35 cellular contexts compared by ENCODE assay signal in genomic region chr11:110119317-110119716, GRCh38.
"Had no signal": no experiment of that assay in that cellular context is flagged by ENCODE, and none has a peak within 500 bp of the region (broad histone marks: within the 10 kb centered on the region; RNA-seq: fewer than 3 reads in every experiment).

No MANE protein-coding gene starts in this region.

- H3K9me3 Mint-ChIP-seq: activated CD4-positive, alpha-beta memory T cell treated with anti-CD3 and anti-CD28 coated beads for 36 hours; activated CD4-positive, alpha-beta T cell treated with anti-CD3 and anti-CD28 coated beads, Interleukin-2, amount 10 ng/mL, durations not matched to agents 24 days and 14 days; activated naive CD4-positive, alpha-beta T cell treated with anti-CD3 and anti-CD28 coated beads, Interleukin-2, amount 10 ng/mL, durations not matched to agents 7 days and 5 days; activated naive CD4-positive, alpha-beta T cell treated with anti-CD3 and anti-CD28 coated beads, Interleukin-2, amount 50 U/mL, for 72 hours; activated naive CD8-positive, alpha-beta T cell treated with anti-CD3 and anti-CD28 coated beads, Interleukin-2, amount 10 ng/mL, durations not matched to agents 7 days and 5 days; activated T-helper 1 cell treated with anti-CD3 and anti-CD28 coated beads, Interleukin-12 subunit alpha, Interleukin-12 subunit beta, Interleukin-2, Interleukin-4 antibody, amounts not matched to agents 30 ng/mL and 10 ng/mL and 1 ng/mL, durations not matched to agents 14 hours and 24 hours and 36 hours; effector memory CD8-positive, alpha-beta T cell; T-helper 2 cell treated with Interferon-gamma antibody and Interleukin-4, amounts not matched to agents 5 μg/mL and 100 μg/mL, for 36 hours had no signal

- H3K27me3 Mint-ChIP-seq: brain had no signal

- ATAC-seq: activated CD4-positive, alpha-beta T cell treated with anti-CD3 and anti-CD28 coated beads for 36 hours; activated CD8-positive, alpha-beta memory T cell treated with anti-CD3 and anti-CD28 coated beads, Interleukin-2, amount 10 ng/mL, durations not matched to agents 7 days and 5 days; activated CD8-positive, alpha-beta T cell treated with anti-CD3 and anti-CD28 coated beads, Interleukin-2, amount 10 ng/mL, durations not matched to agents 7 days and 5 days; activated naive CD4-positive, alpha-beta T cell treated with anti-CD3 and anti-CD28 coated beads, Interleukin-2, amount 50 U/mL, for 72 hours; effector memory CD8-positive, alpha-beta T cell; foreskin keratinocyte; gastrocnemius medialis; heart left ventricle; T-helper 17 cell had no signal

- H3K4me3 Mint-ChIP-seq: activated CD4-positive, alpha-beta memory T cell treated with anti-CD3 and anti-CD28 coated beads for 36 hours; activated CD4-positive, alpha-beta T cell treated with anti-CD3 and anti-CD28 coated beads for 36 hours; activated CD4-positive, alpha-beta T cell treated with anti-CD3 and anti-CD28 coated beads, Interleukin-2, amount 10 ng/mL, durations not matched to agents 24 days and 14 days; activated CD8-positive, alpha-beta memory T cell treated with anti-CD3 and anti-CD28 coated beads, Interleukin-2, amount 10 ng/mL, durations not matched to agents 7 days and 5 days; activated CD8-positive, alpha-beta T cell treated with anti-CD3 and anti-CD28 coated beads, Interleukin-2, amount 10 ng/mL, durations not matched to agents 7 days and 5 days; activated naive CD4-positive, alpha-beta T cell treated with anti-CD3 and anti-CD28 coated beads, Interleukin-2, amount 10 ng/mL, durations not matched to agents 7 days and 5 days; activated naive CD8-positive, alpha-beta T cell treated with anti-CD3 and anti-CD28 coated beads, Interleukin-2, amount 10 ng/mL, durations not matched to agents 7 days and 5 days; activated T-helper 1 cell treated with anti-CD3 and anti-CD28 coated beads, Interleukin-12 subunit alpha, Interleukin-12 subunit beta, Interleukin-2, Interleukin-4 antibody, amounts not matched to agents 30 ng/mL and 10 ng/mL and 1 ng/mL, durations not matched to agents 14 hours and 24 hours and 36 hours; brain; effector memory CD8-positive, alpha-beta T cell; T-helper 17 cell; T-helper 2 cell treated with Interferon-gamma antibody and Interleukin-4, amounts not matched to agents 5 μg/mL and 100 μg/mL, for 36 hours had no signal

- FAIRE-seq: colon had no signal

- H3K9me3 ChIP-seq: ascending aorta, esophagus muscularis mucosa, gastrocnemius medialis, heart left ventricle had no signal

- H3K27ac Mint-ChIP-seq: activated CD4-positive, alpha-beta memory T cell treated with anti-CD3 and anti-CD28 coated beads for 36 hours; activated CD4-positive, alpha-beta T cell treated with anti-CD3 and anti-CD28 coated beads for 36 hours; activated CD4-positive, alpha-beta T cell treated with anti-CD3 and anti-CD28 coated beads, Interleukin-2, amount 10 ng/mL, durations not matched to agents 24 days and 14 days; activated CD8-positive, alpha-beta memory T cell treated with anti-CD3 and anti-CD28 coated beads, Interleukin-2, amount 10 ng/mL, durations not matched to agents 7 days and 5 days; activated CD8-positive, alpha-beta T cell treated with anti-CD3 and anti-CD28 coated beads, Interleukin-2, amount 10 ng/mL, durations not matched to agents 7 days and 5 days; activated naive CD4-positive, alpha-beta T cell treated with anti-CD3 and anti-CD28 coated beads, Interleukin-2, amount 10 ng/mL, durations not matched to agents 7 days and 5 days; activated naive CD4-positive, alpha-beta T cell treated with anti-CD3 and anti-CD28 coated beads, Interleukin-2, amount 50 U/mL, for 72 hours; activated naive CD8-positive, alpha-beta T cell treated with anti-CD3 and anti-CD28 coated beads, Interleukin-2, amount 10 ng/mL, durations not matched to agents 7 days and 5 days; activated T-helper 1 cell treated with anti-CD3 and anti-CD28 coated beads, Interleukin-12 subunit alpha, Interleukin-12 subunit beta, Interleukin-2, Interleukin-4 antibody, amounts not matched to agents 30 ng/mL and 10 ng/mL and 1 ng/mL, durations not matched to agents 14 hours and 24 hours and 36 hours; brain; effector memory CD8-positive, alpha-beta T cell; T-helper 17 cell; T-helper 2 cell treated with Interferon-gamma antibody and Interleukin-4, amounts not matched to agents 5 μg/mL and 100 μg/mL, for 36 hours had no signal

- H3K4me1 Mint-ChIP-seq: activated CD4-positive, alpha-beta T cell treated with anti-CD3 and anti-CD28 coated beads for 36 hours; activated CD4-positive, alpha-beta T cell treated with anti-CD3 and anti-CD28 coated beads, Interleukin-2, amount 10 ng/mL, durations not matched to agents 24 days and 14 days; activated CD8-positive, alpha-beta memory T cell treated with anti-CD3 and anti-CD28 coated beads, Interleukin-2, amount 10 ng/mL, durations not matched to agents 7 days and 5 days; activated naive CD4-positive, alpha-beta T cell treated with anti-CD3 and anti-CD28 coated beads, Interleukin-2, amount 10 ng/mL, durations not matched to agents 7 days and 5 days; activated naive CD8-positive, alpha-beta T cell treated with anti-CD3 and anti-CD28 coated beads, Interleukin-2, amount 10 ng/mL, durations not matched to agents 7 days and 5 days had no signal

- H3K27me3 ChIP-seq: ascending aorta, esophagus muscularis mucosa, foreskin keratinocyte, gastrocnemius medialis, heart left ventricle had no signal

- H3K36me3 ChIP-seq: WERI-Rb-1 had no signal

- H3K4me3 ChIP-seq: ascending aorta, esophagus muscularis mucosa, gastrocnemius medialis, heart left ventricle had no signal

- H3K27ac ChIP-seq: ascending aorta, esophagus muscularis mucosa, foreskin keratinocyte, gastrocnemius medialis, heart left ventricle, WERI-Rb-1 had no signal

- DNase-seq: activated CD4-positive, alpha-beta memory T cell treated with anti-CD3 and anti-CD28 coated beads for 36 hours; activated CD4-positive, alpha-beta T cell treated with anti-CD3 and anti-CD28 coated beads for 36 hours; activated CD4-positive, alpha-beta T cell treated with anti-CD3 and anti-CD28 coated beads, Interleukin-2, amount 10 ng/mL, durations not matched to agents 24 days and 14 days; activated CD4-positive, CD25-positive, alpha-beta regulatory T cell; activated CD4-positive, CD25-positive, alpha-beta regulatory T cell treated with anti-CD3 and anti-CD28 coated beads, Interleukin-2, amount 50 U/mL, for 72 hours; activated CD8-positive, alpha-beta memory T cell treated with anti-CD3 and anti-CD28 coated beads, Interleukin-2, amount 10 ng/mL, durations not matched to agents 7 days and 5 days; activated CD8-positive, alpha-beta memory T cell treated with anti-CD3 and anti-CD28 coated beads, Interleukin-2, amount 50 U/mL, for 4 hours; activated CD8-positive, alpha-beta T cell treated with anti-CD3 and anti-CD28 coated beads, Interleukin-2, amount 10 ng/mL, durations not matched to agents 7 days and 5 days; activated gamma-delta T cell; activated naive CD4-positive, alpha-beta T cell; activated naive CD4-positive, alpha-beta T cell treated with anti-CD3 and anti-CD28 coated beads, Interleukin-2, amount 10 ng/mL, durations not matched to agents 7 days and 5 days; activated naive CD8-positive, alpha-beta T cell treated with anti-CD3 and anti-CD28 coated beads, Interleukin-2, amount 10 ng/mL, durations not matched to agents 7 days and 5 days; activated T-cell treated with anti-CD3 and anti-CD28 coated beads, Interleukin-2, amount 50 U/mL, for 1 hour; activated T-cell treated with anti-CD3 and anti-CD28 coated beads, Interleukin-2, amount 50 U/mL, for 48 hours; caudate nucleus; cortex of kidney; dermis blood vessel endothelial cell; effector CD4-positive, alpha-beta T cell; effector memory CD8-positive, alpha-beta T cell; erythroblast; foreskin keratinocyte; gastrocnemius medialis; glutamatergic neuron; heart left ventricle; T-helper 1 cell; T-helper 17 cell; T1000; WERI-Rb-1 had no signal

- H3K36me3 Mint-ChIP-seq: activated CD4-positive, alpha-beta memory T cell treated with anti-CD3 and anti-CD28 coated beads for 36 hours; activated naive CD4-positive, alpha-beta T cell treated with anti-CD3 and anti-CD28 coated beads, Interleukin-2, amount 10 ng/mL, durations not matched to agents 7 days and 5 days; activated naive CD4-positive, alpha-beta T cell treated with anti-CD3 and anti-CD28 coated beads, Interleukin-2, amount 50 U/mL, for 72 hours; activated naive CD8-positive, alpha-beta T cell treated with anti-CD3 and anti-CD28 coated beads, Interleukin-2, amount 10 ng/mL, durations not matched to agents 7 days and 5 days had no signal
